Comparison of ENCODE assay signal across 21 cellular contexts in the genomic region with DNA sequence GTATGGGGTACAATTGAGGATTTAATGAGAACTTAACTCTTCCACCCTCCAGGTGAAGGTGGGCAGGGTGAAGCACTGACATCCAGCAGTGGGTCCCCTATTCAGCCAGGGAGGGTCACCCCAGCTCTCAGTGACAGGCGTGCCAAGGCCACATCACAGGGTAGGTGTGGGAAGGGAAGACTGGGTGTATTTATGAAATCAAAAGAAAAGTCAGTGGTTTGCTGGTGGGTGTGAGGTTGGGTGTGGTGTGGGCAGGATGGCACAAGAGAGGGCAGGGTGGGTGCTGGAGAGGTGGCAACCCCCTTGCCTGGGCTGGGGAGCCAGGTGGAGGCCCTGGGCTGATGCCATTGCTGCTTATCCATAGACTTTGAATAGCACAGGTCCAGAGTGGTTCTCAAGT. TPM values are rescaled to one million over a fixed set of nuclear protein-coding genes. Genes with fewer than 3 reads are reported as not detected.
DNase-seq lines count a peak whose midpoint lies in the region; ATAC-seq, FAIRE-seq and TF ChIP-seq lines count a peak whose summit lies in the region.
"Had no signal": no experiment of that assay in that cellular context is flagged by ENCODE, and none has a peak within 500 bp of the region (broad histone marks: within the 10 kb centered on the region; RNA-seq: fewer than 3 reads in every experiment).

No MANE protein-coding gene starts in this region.

- H3K27ac ChIP-seq in H1 (ENCODE audit: low read depth, low read length) (no peak overlapping the region), kidney (ENCODE audit: low read depth in 2 of 2, low read length in 2 of 2) (no peak overlapping the region), spleen (no peak overlapping the region), HepG2 (ENCODE audit: extremely low read length, insufficient read depth, low read length) (no peak overlapping the region)
- H3K27ac ChIP-seq: 22Rv1, A549, C4-2B, GM23248, HL-60 had no signal

- peaks cover 4% of the 10 kb centered on the region; the same call in 1 of the 2 replicates for H3K23me2 ChIP-seq in H1 (ENCODE audit: low read depth, low read length)

- FAIRE-seq in H1 (lab: Jason Lieb, UNC) (no peak), kidney (lab: Jason Lieb, UNC) (no peak), HepG2 (lab: Jason Lieb, UNC) (no peak)
- FAIRE-seq: A549, D721Med, G401.6, GM12891 had no signal

- TF ChIP-seq CTCF in H1 (IDR thresholded peaks at IDR 0.05; ENCODE audit: control extremely low read depth in 1 of 3, insufficient read depth in 1 of 3, low read depth in 1 of 3, low read length in 3 of 3) (no peak), kidney (IDR thresholded peaks at IDR 0.05; ENCODE audit: borderline replicate concordance, extremely low read depth, insufficient read depth) (no peak), spleen (IDR thresholded peaks at IDR 0.05 in 8 of 11, conservative IDR thresholded peaks at IDR 0.05 in 3 of 11) (no peak), HepG2 (CRISPR knock-in tag; IDR thresholded peaks at IDR 0.05) (no peak)

- no peak overlapping the region for H4K91ac ChIP-seq in H1 (replicated peaks; ENCODE audit: insufficient read length, low read length)

- H3K56ac ChIP-seq in H1 (replicated peaks; ENCODE audit: insufficient read length, low read depth, low read length): no peak overlapping the region

- H4K20me1 ChIP-seq in H1 (replicated peaks in 1 of 2; ENCODE audit: control insufficient read depth in 1 of 2, insufficient read depth in 2 of 2, low read length in 2 of 2): peaks cover 2 to 13% of the 10 kb centered on the region in 2 experiments
- no peaks in the 10 kb centered on the region for H4K20me1 ChIP-seq in HepG2 (ENCODE audit: insufficient read depth, low read length)

- peak overlapping the region; percentile 6 for H4K5ac ChIP-seq in H1 (ENCODE audit: insufficient read length, low read depth, low read length)

- no peak for ATAC-seq in Right ventricle myocardium inferior
- ATAC-seq in HepG2: no peak
- ATAC-seq: A549 had no signal

- peaks cover 0 to 29% of the 10 kb centered on the region in 2 experiments; a peak in 2 of 4 replicates for H3K79me2 ChIP-seq in H1 (ENCODE audit: control insufficient read depth in 1 of 2, insufficient read depth in 2 of 2, low read length in 2 of 2)
- no peaks in the 10 kb centered on the region for H3K79me2 ChIP-seq in HepG2 (ENCODE audit: insufficient read depth, low read length)

- H2BK15ac ChIP-seq in H1 (ENCODE audit: low read length): no peak overlapping the region

- H3K27me3 ChIP-seq in H1 (replicated peaks in 1 of 4; ENCODE audit: control insufficient read depth in 3 of 4, extremely low read depth in 1 of 4, insufficient read depth in 3 of 4, low read length in 3 of 4) (no peaks in the 10 kb centered on the region), spleen (replicated peaks in 1 of 7) (no peaks in the 10 kb centered on the region), HepG2 (ENCODE audit: control insufficient read depth in 1 of 2, insufficient read depth in 2 of 2, low read length in 2 of 2) (no peaks in the 10 kb centered on the region; a peak in 1 of 5 replicates)

- H3K9me3 ChIP-seq in H1 (ENCODE audit: insufficient read depth in 2 of 2, low read depth in 1 of 2, low read length in 1 of 2) (no peaks in the 10 kb centered on the region), kidney (ENCODE audit: control insufficient read depth in 1 of 2, low read length in 2 of 2) (no peaks in the 10 kb centered on the region), spleen (no peaks in the 10 kb centered on the region), HepG2 (ENCODE audit: low read length) (no peaks in the 10 kb centered on the region)
- H3K9me3 ChIP-seq: A549, Caco-2 had no signal

- no TSS peak for BruUV-seq in HepG2 (replicated peaks; lab: Mats Ljungman, UMichigan)

- H2BK120ac ChIP-seq in H1 (replicated peaks; ENCODE audit: low read depth, low read length): no peak overlapping the region

- no peak overlapping the region for H3K23ac ChIP-seq in H1 (ENCODE audit: insufficient read length)

- peaks cover 14% of the 10 kb centered on the region for H3K79me1 ChIP-seq in H1 (ENCODE audit: low read depth, low read length)

- intact Hi-C loops in cardiac septum (cut with DNase I): no loop called here
- intact Hi-C loops in Right ventricle myocardium inferior (cut with DNase I): no loop called here
- intact Hi-C loops in kidney (cut with DNase I): no loop called here
- intact Hi-C loops in spleen (cut with DNase I; ENCODE audit: low total_unique reads): no loop called here
- intact Hi-C loops in HepG2 (cut with micrococcal nuclease; ENCODE audit: unreplicated experiment): no loop called here

- H3K4me3 ChIP-seq in H1 (ENCODE audit: extremely low read depth in 1 of 4, insufficient read depth in 2 of 4, low read depth in 3 of 4, low read length in 4 of 4): no peak overlapping the region
- H3K4me3 ChIP-seq in kidney (ENCODE audit: low read length in 2 of 2): no peak overlapping the region
- no peak overlapping the region for H3K4me3 ChIP-seq in spleen
- H3K4me3 ChIP-seq in HepG2 (replicated peaks in 1 of 3; ENCODE audit: insufficient read depth in 1 of 3, low read depth in 2 of 3, low read length in 3 of 3): no peak overlapping the region
- H3K4me3 ChIP-seq: A549, GM23248 had no signal

- DNase-seq in cardiac septum (ENCODE audit: low spot score) (peak; percentile 9), Right ventricle myocardium inferior (ENCODE audit: missing footprints) (no peak), H1 (ENCODE audit: low read depth in 1 of 2, low spot score in 2 of 2) (no peak), kidney (peak; percentile 8), spleen (peak; percentile 33), HepG2 (ENCODE audit: low spot score) (no peak)
- no peak for DNase-seq in activated CD8-positive, alpha-beta memory T cell treated with anti-CD3 and anti-CD28 coated beads, Interleukin-2, amount 50 U/mL, for 4 hours
- no peak for DNase-seq in stimulated activated CD4-positive, alpha-beta T cell treated with anti-CD3 and anti-CD28 coated beads, Interleukin-1b, Interleukin-23, amount 100 ng/mL, for 48 hours
- DNase-seq: AML-193; Caco-2; CD4-positive, alpha-beta T cell; GM23248; H7; IMR-90 had no signal

- H2BK5ac ChIP-seq in H1 (ENCODE audit: low read depth, low read length): no peak overlapping the region

- peaks cover 0 to 5% (median 1%) of the 10 kb centered on the region in 4 experiments; a peak in 1 of 7 replicates for H3K4me1 ChIP-seq in H1 (replicated peaks in 1 of 4; ENCODE audit: control insufficient read depth in 3 of 4, insufficient read depth in 4 of 4, low read length in 3 of 4)
- H3K4me1 ChIP-seq in kidney (ENCODE audit: control insufficient read depth in 1 of 2, insufficient read depth in 1 of 2, low read depth in 1 of 2, low read length in 2 of 2): no peaks in the 10 kb centered on the region
- H3K4me1 ChIP-seq in spleen: no peaks in the 10 kb centered on the region
- no peaks in the 10 kb centered on the region for H3K4me1 ChIP-seq in HepG2 (ENCODE audit: insufficient read depth, low read length)
- H3K4me1 ChIP-seq: A549, Caco-2 had no signal

- H3K36me3 ChIP-seq in H1 (ENCODE audit: control insufficient read depth in 2 of 4, insufficient read depth in 4 of 4, low read length in 3 of 4) (peaks cover 0 to 15% (median 5%) of the 10 kb centered on the region in 4 experiments; a peak in 3 of 8 replicates), kidney (ENCODE audit: control insufficient read depth in 1 of 2, insufficient read depth in 2 of 2, low read length in 2 of 2) (peaks cover 0 to 4% of the 10 kb centered on the region in 2 donors), spleen (no peaks in the 10 kb centered on the region), HepG2 (replicated peaks in 1 of 2; ENCODE audit: control insufficient read depth in 1 of 2, insufficient read depth in 2 of 2, low read length in 2 of 2) (no peaks in the 10 kb centered on the region)

- TF ChIP-seq POLR2A in H1 (IDR thresholded peaks at IDR 0.05; ENCODE audit: control extremely low read depth in 1 of 2, low read depth in 2 of 2, low read length in 2 of 2) (no peak), spleen (IDR thresholded peaks at IDR 0.05) (no peak), HepG2 (IDR thresholded peaks at IDR 0.05; ENCODE audit: insufficient read depth in 1 of 2, low read depth in 2 of 2, low read length in 2 of 2) (no peak)

- CTCF ChIA-PET in H1 (lab: Charles Lee; ENCODE audit: partially characterized antibody) (interaction anchor here (0.6 to 1.3 kb wide), 3 partner anchors 21 to 937 kb away, joined by 3 to 6 read pairs (median 3); no protein-coding TSS in a partner anchor), HepG2 (lab: Yijun Ruan, JAX; ENCODE audit: low intra/inter-chr PET ratio, low total read pairs) (no interaction called here)

- 93% methylated on average over 1 of the region's 1 CpG; no CpG with 5 or more reads in 1 of the 2 experiments for WGBS in H1 (ENCODE audit: extremely low coverage in 1 of 2, insufficient coverage in 1 of 2, insufficient read length in 1 of 2, insufficient replicate concordance in 2 of 2, low coverage in 1 of 2, low lambda C conversion rate in 2 of 2, missing lambda C conversion rate in 1 of 2), 2 experiments
- 56 to 80% (median 68%) methylated on average over 1 of the region's 1 CpG for WGBS in spleen, 5 donors
- 4% methylated on average over 1 of the region's 1 CpG for WGBS in HepG2 (ENCODE audit: low lambda C conversion rate)

- H3K9ac ChIP-seq in H1 (replicated peaks in 1 of 4; ENCODE audit: extremely low read depth in 1 of 4, low read depth in 3 of 4, low read length in 3 of 4) (no peak overlapping the region), kidney (ENCODE audit: low read length in 2 of 2) (no peak overlapping the region), HepG2 (ENCODE audit: insufficient read depth, low read depth, low read length) (no peak overlapping the region)
- H3K9ac ChIP-seq: GM23248 had no signal

- TF ChIP-seq RAD21 in H1 (IDR thresholded peaks at IDR 0.05 in 1 of 2, conservative IDR thresholded peaks at IDR 0.05 in 1 of 2; ENCODE audit: low read depth in 2 of 2, low read length in 2 of 2) (no peak), HepG2 (CRISPR knock-in tag; IDR thresholded peaks at IDR 0.05) (no peak)

- in situ Hi-C loops in HepG2 (cut with HindIII; ENCODE audit: extremely low pct_ligation_motif_present, low pct_unique_long_range_greater_than_20kb): no loop called here

- POLR2A ChIA-PET in H1 (lab: Charles Lee; ENCODE audit: partially characterized antibody): no interaction called here
- POLR2A ChIA-PET in HepG2 (lab: Yijun Ruan, JAX): no interaction called here

- TF ChIP-seq EP300 in H1 (IDR thresholded peaks at IDR 0.05; ENCODE audit: borderline replicate concordance in 1 of 2, low read depth in 2 of 2, low read length in 2 of 2) (no peak), HepG2 (IDR thresholded peaks at IDR 0.05; ENCODE audit: low read depth in 2 of 2, low read length in 2 of 2) (no peak), HepG2 (CRISPR knock-in tag; IDR thresholded peaks at IDR 0.05; ENCODE audit: borderline replicate concordance) (no peak)

- H2AFZ ChIP-seq in H1 (ENCODE audit: low read length) (no peak overlapping the region), HepG2 (ENCODE audit: low read length) (no peak overlapping the region)
- H2AFZ ChIP-seq: GM23248 had no signal

- no peak overlapping the region for H2AK5ac ChIP-seq in H1 (ENCODE audit: low read depth, low read length)

- H3K4ac ChIP-seq in H1 (replicated peaks; ENCODE audit: insufficient read length, low read depth, low read length): no peak overlapping the region

- no peak overlapping the region for H2BK20ac ChIP-seq in H1 (ENCODE audit: low read length)

- no peak overlapping the region for H3K18ac ChIP-seq in H1 (ENCODE audit: extremely low read depth, low read length)

- H2BK12ac ChIP-seq in H1 (ENCODE audit: low read depth, low read length): no peak overlapping the region

- no peak overlapping the region for H3K4me2 ChIP-seq in H1 (ENCODE audit: insufficient read depth in 1 of 2, low read depth in 2 of 2, low read length in 2 of 2)
- H3K4me2 ChIP-seq in HepG2 (ENCODE audit: low read depth, low read length): no peak overlapping the region
- H3K4me2 ChIP-seq: A549 had no signal

- H3K14ac ChIP-seq in H1 (ENCODE audit: insufficient read length): no peak overlapping the region

- H4K8ac ChIP-seq in H1 (ENCODE audit: extremely low read depth, insufficient read depth, low read length): no peak overlapping the region

RNA-seq across cellular contexts. Expression of gene SYNDIG1, which starts 16.6 kb away (rescaled TPM):
- total RNA-seq in cardiac septum: 17.6 TPM
- 15.8 TPM for total RNA-seq in Right ventricle myocardium inferior
- 5.9 and 6.5 TPM in 2 replicates for total RNA-seq in H1 (2021; fragmentation: NEBNext Ultra II Directional; extraction: Animal tissue kit (Norgen Biotek cat#: 25700))
- 7.8 and 9.1 TPM in 2 replicates for polyA plus RNA-seq in H1 (2011; rRNA removed)
- 7.3 TPM for polyA plus RNA-seq in H1 (2011; cell fraction: cytosol; rRNA removed)
- 12.8 TPM for polyA plus RNA-seq in H1 (2011; cell fraction: nucleus; rRNA removed)
- polyA plus RNA-seq in H1 (2012, experiment 1 of 2): 8.3 to 8.8 TPM (median 8.6 TPM) in 4 replicates
- polyA plus RNA-seq in H1 (2012, experiment 2 of 2): 8.3 TPM
- polyA plus RNA-seq in H1 (2013, experiment 1 of 2): 1.5 TPM
- polyA plus RNA-seq in H1 (2013, experiment 2 of 2): 1.2 TPM
- polyA minus RNA-seq in H1 (2011; rRNA and poly(A)+ RNA removed): 11.7 and 14.3 TPM in 2 replicates
- polyA minus RNA-seq in H1 (2011; cell fraction: cytosol; rRNA and poly(A)+ RNA removed): 4.0 TPM
- 16.0 TPM for polyA minus RNA-seq in H1 (2011; cell fraction: nucleus; rRNA and poly(A)+ RNA removed)
- 5.4 TPM for total RNA-seq in kidney
- polyA plus RNA-seq in kidney (ENCODE audit: insufficient read depth, low read depth, low replicate concordance): 8.2 TPM
- 1 to 10 TPM in 5 of 7 donors, under 1 TPM in 2; 0.70 to 3.5 (median 1.4) TPM for total RNA-seq in spleen
- polyA plus RNA-seq in spleen: 1 to 10 TPM; 1.2 to 1.4 (median 1.2) TPM
- total RNA-seq in HepG2 (2016; rRNA removed; fragmentation: Illumina TruSeq; extraction: Trizol): not detected in 2 replicates
- not detected in 2 replicates for total RNA-seq in HepG2 (2016; cell fraction: cytosol; rRNA removed; fragmentation: Illumina TruSeq; extraction: Trizol; ENCODE audit: low read depth)
- total RNA-seq in HepG2 (2016; cell fraction: insoluble cytoplasmic fraction; rRNA removed; fragmentation: Illumina TruSeq; extraction: Trizol): not detected in 2 replicates
- not detected in 2 replicates for total RNA-seq in HepG2 (2016; cell fraction: membrane; rRNA removed; fragmentation: Illumina TruSeq; extraction: Trizol)
- not detected in 2 replicates for total RNA-seq in HepG2 (2016; cell fraction: nucleus; rRNA removed; fragmentation: Illumina TruSeq; extraction: Trizol)
- not detected in 2 replicates for polyA plus RNA-seq in HepG2 (2011; rRNA removed)
- polyA plus RNA-seq in HepG2 (2011; cell fraction: cytosol; rRNA removed): not detected in 2 replicates
- not detected in 2 replicates for polyA plus RNA-seq in HepG2 (2011; cell fraction: nucleus; rRNA removed)
- polyA plus RNA-seq in HepG2 (2012): not detected in 2 replicates
- polyA plus RNA-seq in HepG2 (2016; cell fraction: cytosol; fragmentation: Illumina TruSeq; extraction: Trizol; ENCODE audit: low read depth): not detected in 2 replicates
- not detected in 2 replicates for polyA plus RNA-seq in HepG2 (2016; cell fraction: insoluble cytoplasmic fraction; fragmentation: Illumina TruSeq; extraction: Trizol; ENCODE audit: low read depth)
- not detected in 2 replicates for polyA plus RNA-seq in HepG2 (2016; cell fraction: membrane; fragmentation: Illumina TruSeq; extraction: Trizol; ENCODE audit: low read depth)
- polyA plus RNA-seq in HepG2 (2016; cell fraction: nucleus; fragmentation: Illumina TruSeq; extraction: Trizol; ENCODE audit: insufficient read depth, low read depth): not detected in 2 replicates
- not detected in 2 replicates for polyA minus RNA-seq in HepG2 (2011; rRNA and poly(A)+ RNA removed; ENCODE audit: low replicate concordance)
- polyA minus RNA-seq in HepG2 (2011; cell fraction: cytosol; rRNA and poly(A)+ RNA removed): not detected in 2 replicates
- polyA minus RNA-seq in HepG2 (2011; cell fraction: nucleus; rRNA and poly(A)+ RNA removed): not detected in 2 replicates
- total RNA-seq: Caco-2; CD4-positive, alpha-beta T cell; IMR-90 had no signal
- polyA plus RNA-seq: IMR-90 had no signal

Comparison
In these comparisons a context has a peak if more than half of its experiments do, and no peak if none do; other contexts are left out.
1. DNase-seq: peak in cardiac septum (single experiment), kidney (single experiment) and spleen (single experiment); none in Right ventricle myocardium inferior (single experiment), H1 (0 of 2), HepG2 (single experiment), activated CD8-positive, alpha-beta memory T cell treated with anti-CD3 and anti-CD28 coated beads, Interleukin-2, amount 50 U/mL, for 4 hours (single experiment) and stimulated activated CD4-positive, alpha-beta T cell treated with anti-CD3 and anti-CD28 coated beads, Interleukin-1b, Interleukin-23, amount 100 ng/mL, for 48 hours (single experiment).